26 cellular contexts compared by ENCODE assay signal in the genomic region with DNA sequence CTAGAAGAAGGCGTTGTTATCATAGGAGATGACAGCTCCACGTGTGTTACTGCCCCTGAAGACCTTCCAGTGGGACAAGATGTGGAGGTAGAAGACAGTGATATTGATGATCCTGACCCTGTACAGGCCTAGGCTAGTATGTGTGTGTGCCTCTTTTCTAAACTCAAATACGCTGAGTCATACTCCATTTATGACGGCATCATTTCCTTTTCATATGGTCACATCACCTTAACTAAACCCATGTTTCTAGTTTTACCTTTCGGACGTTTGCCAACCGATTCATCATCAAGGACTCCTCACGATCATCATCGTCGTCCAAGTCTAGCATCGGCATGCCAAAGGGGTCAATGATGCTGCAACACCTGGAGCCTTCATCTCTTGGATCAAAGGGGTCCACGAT.
DNase-seq lines count a peak whose midpoint lies in the region; ATAC-seq, FAIRE-seq and TF ChIP-seq lines count a peak whose summit lies in the region.
"Had no signal": no experiment of that assay in that cellular context is flagged by ENCODE, and none has a peak within 500 bp of the region (broad histone marks: within the 10 kb centered on the region; RNA-seq: fewer than 3 reads in every experiment).

No MANE protein-coding gene starts in this region.

- H3K9me3 Mint-ChIP-seq in activated CD4-positive, alpha-beta T cell treated with anti-CD3 and anti-CD28 coated beads, Interleukin-2, amount 10 ng/mL, durations not matched to agents 7 days and 5 days, result peaks cover 5% of the 10 kb centered on the region
- no peaks in the 10 kb centered on the region for H3K9me3 Mint-ChIP-seq in stimulated activated effector memory CD8-positive, alpha-beta T cell treated with anti-CD3 and anti-CD28 coated beads, Interleukin-12 subunit alpha, Interleukin-12 subunit beta, amount 100 ng/mL, for 72 hours
- H3K9me3 Mint-ChIP-seq: CD8-positive, alpha-beta memory T cell had no signal

- H3K27me3 Mint-ChIP-seq in activated CD4-positive, alpha-beta T cell treated with anti-CD3 and anti-CD28 coated beads, Interleukin-2, amount 10 ng/mL, durations not matched to agents 7 days and 5 days, result no peaks in the 10 kb centered on the region
- H3K27me3 Mint-ChIP-seq: CD8-positive, alpha-beta memory T cell had no signal

- no peak overlapping the region for H3K4me3 ChIP-seq in bronchial epithelial cell (ENCODE audit: low read depth, low read length)
- H3K4me3 ChIP-seq: SJCRH30 had no signal

- peak; percentile 81 for FAIRE-seq in bronchial epithelial cell (lab: Jason Lieb, UNC)

- peaks cover 68% of the 10 kb centered on the region for H3K36me3 Mint-ChIP-seq in activated CD4-positive, alpha-beta T cell treated with anti-CD3 and anti-CD28 coated beads, Interleukin-2, amount 10 ng/mL, durations not matched to agents 7 days and 5 days (ENCODE audit: low read depth)
- H3K36me3 Mint-ChIP-seq in stimulated activated effector memory CD8-positive, alpha-beta T cell treated with anti-CD3 and anti-CD28 coated beads, Interleukin-12 subunit alpha, Interleukin-12 subunit beta, amount 100 ng/mL, for 72 hours, result peaks cover 86% of the 10 kb centered on the region

- H3K4me3 Mint-ChIP-seq in activated CD4-positive, alpha-beta T cell treated with anti-CD3 and anti-CD28 coated beads, Interleukin-2, amount 10 ng/mL, durations not matched to agents 7 days and 5 days, result no peak overlapping the region
- no peak overlapping the region for H3K4me3 Mint-ChIP-seq in stimulated activated effector memory CD8-positive, alpha-beta T cell treated with anti-CD3 and anti-CD28 coated beads, Interleukin-12 subunit alpha, Interleukin-12 subunit beta, amount 100 ng/mL, for 72 hours
- H3K4me3 Mint-ChIP-seq: CD14-positive monocyte; CD8-positive, alpha-beta memory T cell had no signal

- no peak for DNase-seq in activated CD4-positive, alpha-beta T cell treated with anti-CD3 and anti-CD28 coated beads, Interleukin-2, amount 10 ng/mL, durations not matched to agents 7 days and 5 days
- DNase-seq in activated CD4-positive, alpha-beta T cell treated with anti-CD3 and anti-CD28 coated beads, Interleukin-2, amount 50 U/mL, for 1 hour, result no peak
- DNase-seq in RKO (ENCODE audit: low spot score), result peak; percentile 16
- DNase-seq in bronchial epithelial cell (ENCODE audit: low read depth), result peak; percentile 74
- DNase-seq in stimulated activated effector memory CD8-positive, alpha-beta T cell treated with anti-CD3 and anti-CD28 coated beads, Interleukin-12 subunit alpha, Interleukin-12 subunit beta, amount 100 ng/mL, for 72 hours (ENCODE audit: low spot score in 2 of 2), result no peak
- no peak for DNase-seq in NCI-H187 treated with DMSO at 0.1 percent for 48 hours (lab: John Stamatoyannopoulos, UW)
- DNase-seq in stimulated activated naive CD4-positive, alpha-beta T cell treated with Interleukin-2 at 50 U/mL for 16 hours (lab: John Stamatoyannopoulos, UW), result no peak
- no peak for DNase-seq in SIG-M5 (lab: John Stamatoyannopoulos, UW)
- DNase-seq: 8988T; ACHN; BE2C; CD8-positive, alpha-beta memory T cell; DMS 273 treated with DMSO at 0.1 percent for 48 hours; DND-41; KG1; MM.1S; NCI-H1048; NCI-H1417; NCI-H1694; NCI-H2081; NCI-H2227 treated with DMSO at 0.1 percent for 48 hours; NCI-H526 treated with DMSO at 0.1 percent for 48 hours; SJCRH30 had no signal

- no peaks in the 10 kb centered on the region for H3K27me3 ChIP-seq in bronchial epithelial cell (ENCODE audit: control insufficient read depth, insufficient read depth, low read length)
- H3K27me3 ChIP-seq: BE2C, SJCRH30 had no signal

- H3K27ac Mint-ChIP-seq in activated CD4-positive, alpha-beta T cell treated with anti-CD3 and anti-CD28 coated beads, Interleukin-2, amount 10 ng/mL, durations not matched to agents 7 days and 5 days, result peak overlapping the region; percentile 57
- H3K27ac Mint-ChIP-seq in stimulated activated effector memory CD8-positive, alpha-beta T cell treated with anti-CD3 and anti-CD28 coated beads, Interleukin-12 subunit alpha, Interleukin-12 subunit beta, amount 100 ng/mL, for 72 hours, result no peak overlapping the region
- H3K27ac Mint-ChIP-seq: CD14-positive monocyte had no signal

- peaks cover 4% of the 10 kb centered on the region for H3K36me3 ChIP-seq in bronchial epithelial cell (ENCODE audit: control insufficient read depth, insufficient read depth, low read length)

- CTCF ChIA-PET in activated CD4-positive, alpha-beta T cell treated with anti-CD3 and anti-CD28 coated beads, Interleukin-2, amount 10 ng/mL, durations not matched to agents 7 days and 5 days (lab: Charles Lee), result no interaction called here

- POLR2A ChIA-PET in activated CD4-positive, alpha-beta T cell treated with anti-CD3 and anti-CD28 coated beads, Interleukin-2, amount 10 ng/mL, durations not matched to agents 7 days and 5 days (lab: Charles Lee), result no interaction called here

- TF ChIP-seq CTCF in bronchial epithelial cell (IDR thresholded peaks at IDR 0.05; ENCODE audit: insufficient read depth, low read length, severe bottlenecking), result no peak

- ATAC-seq in stimulated activated effector memory CD8-positive, alpha-beta T cell treated with anti-CD3 and anti-CD28 coated beads, Interleukin-12 subunit alpha, Interleukin-12 subunit beta, amount 100 ng/mL, for 72 hours, result peak; percentile 43
- ATAC-seq: HCT116, SK-N-SH treated with all-trans-retinoic acid at 6 μM for 48 hours had no signal

- peaks cover 24% of the 10 kb centered on the region for H3K4me1 Mint-ChIP-seq in activated CD4-positive, alpha-beta T cell treated with anti-CD3 and anti-CD28 coated beads, Interleukin-2, amount 10 ng/mL, durations not matched to agents 7 days and 5 days
- peaks cover 17% of the 10 kb centered on the region for H3K4me1 Mint-ChIP-seq in stimulated activated effector memory CD8-positive, alpha-beta T cell treated with anti-CD3 and anti-CD28 coated beads, Interleukin-12 subunit alpha, Interleukin-12 subunit beta, amount 100 ng/mL, for 72 hours

Comparison
In these comparisons a context has a peak if more than half of its experiments do, and no peak if none do; other contexts are left out.
1. DNase-seq: peak in RKO (single experiment) and bronchial epithelial cell (single experiment); none in activated CD4-positive, alpha-beta T cell treated with anti-CD3 and anti-CD28 coated beads, Interleukin-2, amount 10 ng/mL, durations not matched to agents 7 days and 5 days (single experiment), activated CD4-positive, alpha-beta T cell treated with anti-CD3 and anti-CD28 coated beads, Interleukin-2, amount 50 U/mL, for 1 hour (single experiment), stimulated activated effector memory CD8-positive, alpha-beta T cell treated with anti-CD3 and anti-CD28 coated beads, Interleukin-12 subunit alpha, Interleukin-12 subunit beta, amount 100 ng/mL, for 72 hours (0 of 2), NCI-H187 treated with DMSO at 0.1 percent for 48 hours (single experiment), stimulated activated naive CD4-positive, alpha-beta T cell treated with Interleukin-2 at 50 U/mL for 16 hours (single experiment) and SIG-M5 (single experiment).